22 cellular contexts compared by ENCODE assay signal in genomic region chr16:49801290-49801689, GRCh38. TPM values are rescaled to one million over a fixed set of nuclear protein-coding genes. Genes with fewer than 3 reads are reported as not detected.
DNase-seq lines count a peak whose midpoint lies in the region; ATAC-seq and TF ChIP-seq lines count a peak whose summit lies in the region.
"Had no signal": no experiment of that assay in that cellular context is flagged by ENCODE, and none has a peak within 500 bp of the region (broad histone marks: within the 10 kb centered on the region; RNA-seq: fewer than 3 reads in every experiment).

No MANE protein-coding gene starts in this region.

- peaks cover 73% of the 10 kb centered on the region for H3K4me1 ChIP-seq in BLaER1
- H3K4me1 ChIP-seq in H9 (ENCODE audit: insufficient read depth, low read length): peaks cover 3% of the 10 kb centered on the region; the same call in 1 of the 2 replicates
- H3K4me1 ChIP-seq in neural progenitor cell: peaks cover 14% of the 10 kb centered on the region
- H3K4me1 ChIP-seq: Caco-2 had no signal

- peaks cover 0 to 13% (median 0%) of the 10 kb centered on the region in 3 experiments; a peak in 3 of 7 replicates for H3K36me3 Mint-ChIP-seq in H9 (ENCODE audit: insufficient read depth in 1 of 3, low read depth in 3 of 3)
- peaks cover 11% of the 10 kb centered on the region for H3K36me3 Mint-ChIP-seq in neural progenitor cell
- H3K36me3 Mint-ChIP-seq: CD4-positive, alpha-beta memory T cell had no signal

- H2BK5ac ChIP-seq in H9 (ENCODE audit: insufficient read length, low read length): no peak overlapping the region

- no peak overlapping the region for H2BK12ac ChIP-seq in H9 (ENCODE audit: insufficient read length, low read depth, low read length)

- H4K20me1 ChIP-seq in BLaER1: no peaks in the 10 kb centered on the region
- no peaks in the 10 kb centered on the region for H4K20me1 ChIP-seq in H9 (ENCODE audit: control insufficient read depth, insufficient read depth, insufficient read length)
- H4K20me1 ChIP-seq in neural progenitor cell (ENCODE audit: low read depth): peaks cover 82% of the 10 kb centered on the region

- no peaks in the 10 kb centered on the region for H3K27me3 Mint-ChIP-seq in H9 (ENCODE audit: low read depth)
- H3K27me3 Mint-ChIP-seq in neural progenitor cell (ENCODE audit: insufficient read depth, low read depth): no peaks in the 10 kb centered on the region

- no peak overlapping the region for H3K14ac ChIP-seq in H9 (ENCODE audit: insufficient read depth, low read length)

- H3K4me2 ChIP-seq in BLaER1: peak overlapping the region; percentile 67; the same call in 1 of the 2 replicates
- H3K4me2 ChIP-seq in H9 (ENCODE audit: insufficient read depth, insufficient read length, low read length): no peak overlapping the region
- H3K4me2 ChIP-seq in neural progenitor cell: no peak overlapping the region

- H3K27me3 ChIP-seq in BLaER1 (no peaks in the 10 kb centered on the region), H9 (ENCODE audit: insufficient read depth, low read length) (no peaks in the 10 kb centered on the region), WERI-Rb-1 (ENCODE audit: insufficient read depth, low read depth, severe bottlenecking) (no peaks in the 10 kb centered on the region), neural progenitor cell (no peaks in the 10 kb centered on the region)

- H3K27ac ChIP-seq in BLaER1 (peak overlapping the region; percentile 68), H9 (ENCODE audit: insufficient read length, low read depth, low read length) (no peak overlapping the region), WERI-Rb-1 (no peak overlapping the region), neural progenitor cell (no peak overlapping the region)

- DNase-seq in H9 (no peak), WERI-Rb-1 (no peak), neural progenitor cell (ENCODE audit: low spot score) (no peak), superior temporal gyrus (ENCODE audit: extremely low spot score) (no peak)
- DNase-seq in activated CD4-positive, alpha-beta T cell treated with anti-CD3 and anti-CD28 coated beads for 1 hour: no peak
- DNase-seq: Caco-2; CD4-positive, alpha-beta memory T cell; DMS 273 treated with DMSO at 0.1 percent for 48 hours; DMS79 treated with DMSO at 0.1 percent for 48 hours; GOT3; KG1; NCI-H1092 treated with DMSO at 0.1 percent for 48 hours; NCI-H1436 treated with DMSO at 0.1 percent for 48 hours; NCI-H1930; NCI-H774; OCI-M1; Right ventricle myocardium superior had no signal

- H3K4me1 Mint-ChIP-seq in H9: peaks cover 21 to 22% of the 10 kb centered on the region in 2 experiments
- peaks cover 39% of the 10 kb centered on the region for H3K4me1 Mint-ChIP-seq in neural progenitor cell
- H3K4me1 Mint-ChIP-seq: CD4-positive, alpha-beta memory T cell had no signal

- no peak overlapping the region; a peak in 1 of 7 replicates for H3K27ac Mint-ChIP-seq in H9
- no peak overlapping the region for H3K27ac Mint-ChIP-seq in neural progenitor cell
- H3K27ac Mint-ChIP-seq: CD4-positive, alpha-beta memory T cell had no signal

- H3K9me3 ChIP-seq in BLaER1: no peaks in the 10 kb centered on the region
- no peaks in the 10 kb centered on the region for H3K9me3 ChIP-seq in H9 (ENCODE audit: control insufficient read depth, low read depth, low read length)
- H3K9me3 ChIP-seq in WERI-Rb-1 (ENCODE audit: severe bottlenecking): no peaks in the 10 kb centered on the region
- no peaks in the 10 kb centered on the region for H3K9me3 ChIP-seq in neural progenitor cell (ENCODE audit: low read depth)
- H3K9me3 ChIP-seq: Caco-2 had no signal

- no peak overlapping the region for H3T11ph ChIP-seq in H9 (ENCODE audit: low read length)

- TF ChIP-seq CTCF in H9 (conservative IDR thresholded peaks at IDR 0.05) (0 out of 3 replicates have a peak, but pooled peaks have one; percentile 17), WERI-Rb-1 (IDR thresholded peaks at IDR 0.05; ENCODE audit: low read depth, low read length) (peak; percentile 31; the same call in 1 of the 2 replicates), neural progenitor cell (IDR thresholded peaks at IDR 0.05) (no peak)

- H3K4me3 Mint-ChIP-seq in H9: no peak overlapping the region
- H3K4me3 Mint-ChIP-seq in neural progenitor cell: peak overlapping the region; percentile 70
- H3K4me3 Mint-ChIP-seq: CD4-positive, alpha-beta memory T cell had no signal

- H2BK15ac ChIP-seq in H9 (ENCODE audit: low read depth, low read length): no peak overlapping the region

- H3K79me1 ChIP-seq in H9 (ENCODE audit: insufficient read depth, low read depth, low read length, poor library complexity, severe bottlenecking): no peaks in the 10 kb centered on the region

- no peak overlapping the region for H2BK120ac ChIP-seq in H9 (ENCODE audit: low read depth, low read length, poor library complexity, severe bottlenecking)

- H3K36me3 ChIP-seq in BLaER1 (no peaks in the 10 kb centered on the region), WERI-Rb-1 (no peaks in the 10 kb centered on the region), neural progenitor cell (no peaks in the 10 kb centered on the region)

- H3K4me3 ChIP-seq in BLaER1 (no peak overlapping the region), WERI-Rb-1 (ENCODE audit: low read depth, low read length) (no peak overlapping the region), neural progenitor cell (no peak overlapping the region)

- no peak overlapping the region for H3K18ac ChIP-seq in H9 (ENCODE audit: insufficient read length, low read depth, low read length)

- H3K23ac ChIP-seq in H9 (ENCODE audit: insufficient read length, low read depth, low read length): no peak overlapping the region

- H3F3A ChIP-seq in neural progenitor cell (ENCODE audit: low read depth): peaks cover 12% of the 10 kb centered on the region

- H4K8ac ChIP-seq in H9 (replicated peaks; ENCODE audit: insufficient read length, low read depth, low read length): no peak overlapping the region

- no peak overlapping the region for H3K56ac ChIP-seq in H9 (ENCODE audit: insufficient read length, low read depth, low read length)

- no peak overlapping the region for H4K91ac ChIP-seq in H9 (ENCODE audit: insufficient read length, low read depth, low read length)

- H3K9me3 Mint-ChIP-seq in H9: no peaks in the 10 kb centered on the region
- H3K9me3 Mint-ChIP-seq in neural progenitor cell: no peaks in the 10 kb centered on the region

- ATAC-seq in HG03045 (IDR thresholded peaks at IDR 0.05; ENCODE audit: unreplicated experiment): no peak

- no peaks in the 10 kb centered on the region for H3K23me2 ChIP-seq in H9 (ENCODE audit: insufficient read length, low read depth, low read length, poor library complexity, severe bottlenecking)

- no peak overlapping the region for H2BK20ac ChIP-seq in H9 (ENCODE audit: low read depth, low read length, poor library complexity, severe bottlenecking)

- no peak overlapping the region for H2AFZ ChIP-seq in H9 (ENCODE audit: low read length)
- no peak overlapping the region for H2AFZ ChIP-seq in neural progenitor cell (replicated peaks)

- H4K5ac ChIP-seq in H9 (ENCODE audit: insufficient read length, low read depth, low read length): no peak overlapping the region

- H2AK5ac ChIP-seq in H9 (ENCODE audit: insufficient read length, low read length): no peak overlapping the region

- no CpG with 5 or more reads among the region's 4 CpGs for WGBS in H9 (ENCODE audit: extremely low coverage, insufficient read length, low lambda C conversion rate)

- no peak overlapping the region for H3K4ac ChIP-seq in H9 (ENCODE audit: low read depth, low read length)

- H3K9ac ChIP-seq in BLaER1 (no peak overlapping the region), H9 (ENCODE audit: extremely low read depth, insufficient read length, low read length) (no peak overlapping the region), neural progenitor cell (no peak overlapping the region)

- H3K79me2 ChIP-seq in H9 (ENCODE audit: insufficient read depth, low read length) (no peaks in the 10 kb centered on the region; the same call in 1 of the 2 replicates), neural progenitor cell (ENCODE audit: low read depth) (peaks cover 90% of the 10 kb centered on the region)

RNA-seq across cellular contexts. Expression of gene ZNF423, which starts 54.6 kb away (rescaled TPM):
- total RNA-seq in H9 (2021) (51.5 and 54.0 TPM in 2 replicates), neural progenitor cell (ENCODE audit: low replicate concordance) (21.9 and 42.3 TPM in 2 replicates)
- total RNA-seq: CD4-positive, alpha-beta memory T cell; NCI-H460; SK-MEL-5; T-helper 1 cell treated with Interleukin-12 subunit alpha and Interleukin-12 subunit beta and Interleukin-4 antibody, amounts not matched to agents 30 ng/mL and 1 ng/mL, for 36 hours had no signal
